ENCODE assay signal across 28 cellular contexts in genomic region chr10:43222296-43222695, GRCh38. TPM values are rescaled to one million over a fixed set of nuclear protein-coding genes. Genes with fewer than 3 reads are reported as not detected.
A peak's percentile ranks its signal among the peaks of the same experiment; 100 is the strongest.
DNase-seq lines count a peak whose midpoint lies in the region; ATAC-seq and TF ChIP-seq lines count a peak whose summit lies in the region.
"Had no signal": no experiment of that assay in that cellular context is flagged by ENCODE, and none has a peak within 500 bp of the region (broad histone marks: within the 10 kb centered on the region; RNA-seq: fewer than 3 reads in every experiment).

No MANE protein-coding gene starts in this region.

- no peaks in the 10 kb centered on the region for H3K4me1 ChIP-seq in endodermal cell (ENCODE audit: control insufficient read depth, insufficient read depth, low read length)
- H3K4me1 ChIP-seq: A549, HAP-1, SJSA1, upper lobe of left lung had no signal

- H3K4me3 ChIP-seq in endodermal cell (ENCODE audit: low read length): no peak overlapping the region
- H3K4me3 ChIP-seq: A549, GM12878, HAP-1, SJSA1, upper lobe of left lung had no signal

- H3K27me3 Mint-ChIP-seq in activated CD4-positive, alpha-beta T cell treated with anti-CD3 and anti-CD28 coated beads, Interleukin-2, amount 10 ng/mL, durations not matched to agents 7 days and 5 days: peaks cover 22% of the 10 kb centered on the region
- H3K27me3 Mint-ChIP-seq in endodermal cell (ENCODE audit: insufficient read depth) (peaks cover 23% of the 10 kb centered on the region), type B pancreatic cell (peaks cover 33% of the 10 kb centered on the region)
- H3K27me3 Mint-ChIP-seq: stimulated activated naive CD8-positive, alpha-beta T cell treated with anti-CD3 and anti-CD28 coated beads, Interleukin-15, Interleukin-2, amounts not matched to agents 100 ng/mL and 50 ng/mL, for 24 hours had no signal

- peaks cover 17% of the 10 kb centered on the region for H3K4me1 Mint-ChIP-seq in activated CD4-positive, alpha-beta T cell treated with anti-CD3 and anti-CD28 coated beads, Interleukin-2, amount 10 ng/mL, durations not matched to agents 7 days and 5 days
- peaks cover 3% of the 10 kb centered on the region for H3K4me1 Mint-ChIP-seq in endodermal cell
- H3K4me1 Mint-ChIP-seq in type B pancreatic cell (ENCODE audit: unreplicated experiment): no peaks in the 10 kb centered on the region

- WGBS in endodermal cell (ENCODE audit: insufficient coverage in 1 of 2, insufficient read length in 1 of 2), 2 experiments: 91 to 100% methylated on average over 3 of the region's 3 CpGs

- no peaks in the 10 kb centered on the region for H3K9me3 Mint-ChIP-seq in activated CD4-positive, alpha-beta T cell treated with anti-CD3 and anti-CD28 coated beads, Interleukin-2, amount 10 ng/mL, durations not matched to agents 7 days and 5 days
- no peaks in the 10 kb centered on the region for H3K9me3 Mint-ChIP-seq in endodermal cell
- H3K9me3 Mint-ChIP-seq in type B pancreatic cell: no peaks in the 10 kb centered on the region
- H3K9me3 Mint-ChIP-seq: activated CD8-positive, alpha-beta T cell treated with anti-CD3 and anti-CD28 coated beads for 36 hours; activated T-helper 1 cell treated with anti-CD3 and anti-CD28 coated beads, Interleukin-12 subunit alpha, Interleukin-12 subunit beta, Interleukin-2, Interleukin-4 antibody, amounts not matched to agents 30 ng/mL and 10 ng/mL and 1 ng/mL, durations not matched to agents 14 hours and 24 hours and 36 hours; immature natural killer cell; stimulated activated naive CD8-positive, alpha-beta T cell treated with anti-CD3 and anti-CD28 coated beads, Interleukin-15, Interleukin-2, amounts not matched to agents 100 ng/mL and 50 ng/mL, for 24 hours had no signal

- no peaks in the 10 kb centered on the region for H3K36me3 Mint-ChIP-seq in activated CD4-positive, alpha-beta T cell treated with anti-CD3 and anti-CD28 coated beads, Interleukin-2, amount 10 ng/mL, durations not matched to agents 7 days and 5 days (ENCODE audit: low read depth)
- no peaks in the 10 kb centered on the region for H3K36me3 Mint-ChIP-seq in endodermal cell (ENCODE audit: low read depth)
- no peaks in the 10 kb centered on the region for H3K36me3 Mint-ChIP-seq in type B pancreatic cell

- H3K4me3 Mint-ChIP-seq in activated CD4-positive, alpha-beta T cell treated with anti-CD3 and anti-CD28 coated beads, Interleukin-2, amount 10 ng/mL, durations not matched to agents 7 days and 5 days: no peak overlapping the region
- H3K4me3 Mint-ChIP-seq in endodermal cell (no peak overlapping the region), type B pancreatic cell (no peak overlapping the region)
- H3K4me3 Mint-ChIP-seq: activated CD8-positive, alpha-beta T cell treated with anti-CD3 and anti-CD28 coated beads for 36 hours; activated T-helper 1 cell treated with anti-CD3 and anti-CD28 coated beads, Interleukin-12 subunit alpha, Interleukin-12 subunit beta, Interleukin-2, Interleukin-4 antibody, amounts not matched to agents 30 ng/mL and 10 ng/mL and 1 ng/mL, durations not matched to agents 14 hours and 24 hours and 36 hours; stimulated activated naive CD8-positive, alpha-beta T cell treated with anti-CD3 and anti-CD28 coated beads, Interleukin-15, Interleukin-2, amounts not matched to agents 100 ng/mL and 50 ng/mL, for 24 hours; T-helper 17 cell had no signal

- no peak overlapping the region for H3K27ac ChIP-seq in endodermal cell (ENCODE audit: low read depth, low read length)
- H3K27ac ChIP-seq: A549, C4-2B, SJSA1, upper lobe of left lung, VCaP had no signal

- no peaks in the 10 kb centered on the region for H3K9me3 ChIP-seq in endodermal cell (ENCODE audit: control insufficient read depth, low read length)
- H3K9me3 ChIP-seq: A549, HAP-1, SJSA1, upper lobe of left lung had no signal

- no peaks in the 10 kb centered on the region for H3K36me3 ChIP-seq in endodermal cell (ENCODE audit: control insufficient read depth, insufficient read depth, low read length)
- H3K36me3 ChIP-seq: HAP-1, SJSA1, upper lobe of left lung had no signal

- TF ChIP-seq CTCF in endodermal cell (conservative IDR thresholded peaks at IDR 0.05) (no peak), type B pancreatic cell (conservative IDR thresholded peaks at IDR 0.05) (no peak)

- peak overlapping the region; percentile 16 for H3K27ac Mint-ChIP-seq in activated CD4-positive, alpha-beta T cell treated with anti-CD3 and anti-CD28 coated beads, Interleukin-2, amount 10 ng/mL, durations not matched to agents 7 days and 5 days
- H3K27ac Mint-ChIP-seq in endodermal cell (no peak overlapping the region), type B pancreatic cell (no peak overlapping the region)
- H3K27ac Mint-ChIP-seq: activated CD8-positive, alpha-beta T cell treated with anti-CD3 and anti-CD28 coated beads for 36 hours; activated T-helper 1 cell treated with anti-CD3 and anti-CD28 coated beads, Interleukin-12 subunit alpha, Interleukin-12 subunit beta, Interleukin-2, Interleukin-4 antibody, amounts not matched to agents 30 ng/mL and 10 ng/mL and 1 ng/mL, durations not matched to agents 14 hours and 24 hours and 36 hours; T-helper 17 cell had no signal

- DNase-seq in activated CD4-positive, alpha-beta T cell treated with anti-CD3 and anti-CD28 coated beads, Interleukin-2, amount 10 ng/mL, durations not matched to agents 7 days and 5 days: no peak
- DNase-seq in activated CD4-positive, alpha-beta T cell treated with anti-CD3 and anti-CD28 coated beads, Interleukin-2, amount 50 U/mL, for 48 hours: no peak
- DNase-seq in DMS79 (lab: John Stamatoyannopoulos, UW): peak; percentile 72
- DNase-seq in endodermal cell: peak; percentile 35
- DNase-seq in posterior vena cava (ENCODE audit: low spot score): peak; percentile 46
- no peak for DNase-seq in SW480 (ENCODE audit: low spot score)
- no peak for DNase-seq in type B pancreatic cell (ENCODE audit: extremely low spot score, unreplicated experiment)
- DNase-seq: activated CD8-positive, alpha-beta T cell treated with anti-CD3 and anti-CD28 coated beads for 36 hours; central memory CD4-positive, alpha-beta T cell; effector CD8-positive, alpha-beta T cell; GDM1; immature natural killer cell; NCI-H226; NCI-H82; nucleus accumbens had no signal

- intact Hi-C loops in posterior vena cava (cut with DNase I): no loop called here

- no peak for ATAC-seq in GM21423 (IDR thresholded peaks at IDR 0.05; ENCODE audit: unreplicated experiment)
- ATAC-seq: activated CD8-positive, alpha-beta T cell treated with anti-CD3 and anti-CD28 coated beads for 36 hours; sciatic nerve; T-helper 17 cell had no signal

- CTCF ChIA-PET in activated CD4-positive, alpha-beta T cell treated with anti-CD3 and anti-CD28 coated beads, Interleukin-2, amount 10 ng/mL, durations not matched to agents 7 days and 5 days (lab: Charles Lee): interaction anchor here (1.1 to 1.9 kb wide), 4 partner anchors 10 to 125 kb away, joined by 3 to 5 read pairs (median 4); no protein-coding TSS in a partner anchor

- H3K27me3 ChIP-seq in endodermal cell (ENCODE audit: control insufficient read depth, insufficient read depth, low read length, poor library complexity, severe bottlenecking): peaks cover 9% of the 10 kb centered on the region
- H3K27me3 ChIP-seq: SJSA1, upper lobe of left lung had no signal

- POLR2A ChIA-PET in activated CD4-positive, alpha-beta T cell treated with anti-CD3 and anti-CD28 coated beads, Interleukin-2, amount 10 ng/mL, durations not matched to agents 7 days and 5 days (lab: Charles Lee): no interaction called here

- H3K9ac ChIP-seq in endodermal cell (ENCODE audit: extremely low read depth, low read length, poor library complexity, severe bottlenecking): no peak overlapping the region

RNA-seq across cellular contexts. Expression of gene RASGEF1A, which starts 44.6 kb away (rescaled TPM):
- total RNA-seq in activated CD4-positive, alpha-beta T cell treated with anti-CD3 and anti-CD28 coated beads, Interleukin-2, amount 10 ng/mL, durations not matched to agents 7 days and 5 days: 1 to 10 TPM; 1.6 to 2.3 TPM
- total RNA-seq in endodermal cell (10 to 100 TPM in 1 of 2 donors, 1 to 10 TPM in 1; 8.1 to 13.4 TPM), posterior vena cava (1 to 10 TPM in 1 of 2 donors, under 1 TPM in 1; 0.81 to 1.1 TPM), type B pancreatic cell (ENCODE audit: low replicate concordance) (0.90 and 1.3 TPM in 2 replicates)
- polyA plus RNA-seq in endodermal cell (2013, experiment 1 of 2): 5.3 TPM
- polyA plus RNA-seq in endodermal cell (2013, experiment 2 of 2): 4.2 TPM
- total RNA-seq: M059J, SJSA1 had no signal

Comparison
In these comparisons a context has a peak if more than half of its experiments do, and no peak if none do; other contexts are left out.
1. DNase-seq: peak in DMS79 (single experiment), endodermal cell (single experiment) and posterior vena cava (single experiment); none in activated CD4-positive, alpha-beta T cell treated with anti-CD3 and anti-CD28 coated beads, Interleukin-2, amount 10 ng/mL, durations not matched to agents 7 days and 5 days (single experiment), activated CD4-positive, alpha-beta T cell treated with anti-CD3 and anti-CD28 coated beads, Interleukin-2, amount 50 U/mL, for 48 hours (0 of 2), SW480 (single experiment) and type B pancreatic cell (single experiment).